Comparison of ENCODE assay signal across 1 cellular context in genomic region chr16:59164461-59164860, GRCh38.
TF ChIP-seq lines count a peak whose summit lies in the region.

No MANE protein-coding gene starts in this region.

TF ChIP-seq in HEK293, 187 proteins besides CTCF, POLR2A, EP300 and RAD21 (continued from another document):
- peak; percentile 78 for TF ChIP-seq REST (tag by site-specific recombination; IDR thresholded peaks at IDR 0.05)
TF ChIP-seq in HEK293: peak in this region for 1.
